8 cellular contexts compared by ENCODE assay signal in the genomic region with DNA sequence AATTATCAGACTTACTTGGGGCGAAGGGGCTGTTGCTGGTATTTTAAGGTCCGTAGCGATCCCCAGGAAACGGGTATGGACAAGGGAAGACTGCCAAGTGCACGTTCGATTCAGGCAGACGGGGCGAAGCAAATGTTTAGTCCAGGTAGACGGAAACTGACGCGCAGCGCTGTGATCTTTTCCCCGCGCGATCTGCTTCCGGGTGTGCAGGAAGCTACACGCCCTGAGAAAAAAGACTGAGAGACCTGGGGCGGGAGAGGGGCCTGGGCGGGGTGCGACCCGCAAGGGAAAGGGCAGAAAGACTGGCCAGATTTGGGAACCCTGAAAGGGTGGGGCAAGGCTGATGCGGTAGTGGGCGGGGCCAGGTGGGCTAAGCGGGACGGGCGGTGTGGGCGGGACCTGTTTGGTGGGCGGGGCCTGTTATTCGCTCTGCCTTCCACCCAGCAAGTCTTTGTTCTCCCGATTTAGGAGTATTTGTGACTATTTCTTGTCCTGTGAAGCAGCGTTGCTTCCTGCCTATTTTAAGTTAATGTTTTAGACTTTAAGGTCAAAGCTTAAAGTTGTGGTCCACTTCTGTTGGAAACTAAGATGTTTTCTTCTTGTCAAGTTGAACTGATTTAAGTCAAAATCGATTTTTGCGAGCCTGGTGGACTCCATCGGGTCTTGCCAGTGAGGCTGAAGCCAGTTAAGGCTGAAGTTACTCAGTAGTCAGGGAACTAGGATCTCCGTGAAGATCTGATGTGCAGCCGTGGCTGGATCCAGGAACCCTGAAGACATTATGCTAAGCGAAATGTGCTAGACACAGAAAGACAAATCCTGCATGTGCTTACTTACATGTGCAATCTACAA. TPM values are rescaled to one million over a fixed set of nuclear protein-coding genes. Genes with fewer than 3 reads are reported as not detected.
DNase-seq lines count a peak whose midpoint lies in the region; ATAC-seq and TF ChIP-seq lines count a peak whose summit lies in the region.

TSS of gene ZNF836 (minus strand) at position 301 of the 849 bp plus-strand sequence. CDS start 3,549 bp downstream, outside the sequence.

- peak; percentile 74 for ATAC-seq in GM19395 (IDR thresholded peaks at IDR 0.05; ENCODE audit: unreplicated experiment)
- ATAC-seq in naive thymus-derived CD8-positive, alpha-beta T cell = peak; percentile 94
- ATAC-seq in stimulated activated memory B cell treated with anti-CD40 and anti-IgM and Interleukin-4, amounts not matched to agents 10 μg/mL and 1 μg/mL and 100 μg/mL, for 72 hours = peak; percentile 97

- no peak for TF ChIP-seq CTCF in fibroblast of mammary gland (conservative IDR thresholded peaks at IDR 0.05; ENCODE audit: control insufficient read depth, insufficient read depth, low read depth, low read length)

- peak within 1 kb of the TSS; percentile 78 to 97 (median 94) for H3K27ac Mint-ChIP-seq in IgD-negative memory B cell
- peak within 1 kb of the TSS; percentile 90 for H3K27ac Mint-ChIP-seq in activated T-helper 1 cell treated with anti-CD3 and anti-CD28 coated beads, Interleukin-12 subunit alpha, Interleukin-12 subunit beta, Interleukin-2, Interleukin-4 antibody, amounts not matched to agents 30 ng/mL and 10 ng/mL and 1 ng/mL, durations not matched to agents 14 hours and 24 hours and 36 hours
- peak within 1 kb of the TSS; percentile 93 to 100 (median 98) for H3K27ac Mint-ChIP-seq in naive thymus-derived CD8-positive, alpha-beta T cell
- H3K27ac Mint-ChIP-seq in stimulated activated memory B cell treated with anti-CD40 and anti-IgM and Interleukin-4, amounts not matched to agents 10 μg/mL and 1 μg/mL and 100 μg/mL, for 72 hours = peak within 1 kb of the TSS; percentile 95

- intact Hi-C loops in activated T-helper 1 cell treated with anti-CD3 and anti-CD28 coated beads, Interleukin-12 subunit alpha, Interleukin-12 subunit beta, Interleukin-2, Interleukin-4 antibody, amounts not matched to agents 30 ng/mL and 10 ng/mL and 1 ng/mL, durations not matched to agents 14 hours and 24 hours and 36 hours (cut with micrococcal nuclease) = loop anchor here (1.0 kb wide), 5 partner anchors 18 to 564 kb away; partner anchors contain the start of genes ZNF432 and ZNF611

- H3K9me3 Mint-ChIP-seq in IgD-negative memory B cell = peaks cover 3 to 4% (median 3%) of the 10 kb centered on the region in 3 donors
- peaks cover 20% of the 10 kb centered on the region for H3K9me3 Mint-ChIP-seq in activated T-helper 1 cell treated with anti-CD3 and anti-CD28 coated beads, Interleukin-12 subunit alpha, Interleukin-12 subunit beta, Interleukin-2, Interleukin-4 antibody, amounts not matched to agents 30 ng/mL and 10 ng/mL and 1 ng/mL, durations not matched to agents 14 hours and 24 hours and 36 hours
- H3K9me3 Mint-ChIP-seq in naive thymus-derived CD8-positive, alpha-beta T cell = peaks cover 0 to 6% (median 0%) of the 10 kb centered on the region in 9 donors
- peaks cover 3% of the 10 kb centered on the region for H3K9me3 Mint-ChIP-seq in stimulated activated memory B cell treated with anti-CD40 and anti-IgM and Interleukin-4, amounts not matched to agents 10 μg/mL and 1 μg/mL and 100 μg/mL, for 72 hours

- H3K4me3 Mint-ChIP-seq in IgD-negative memory B cell = peak within 1 kb of the TSS; percentile 90 to 99 (median 95)
- H3K4me3 Mint-ChIP-seq in activated T-helper 1 cell treated with anti-CD3 and anti-CD28 coated beads, Interleukin-12 subunit alpha, Interleukin-12 subunit beta, Interleukin-2, Interleukin-4 antibody, amounts not matched to agents 30 ng/mL and 10 ng/mL and 1 ng/mL, durations not matched to agents 14 hours and 24 hours and 36 hours = peak within 1 kb of the TSS; percentile 97
- H3K4me3 Mint-ChIP-seq in naive thymus-derived CD8-positive, alpha-beta T cell = peak within 1 kb of the TSS; percentile 87 to 99 (median 96)
- peak within 1 kb of the TSS; percentile 92 for H3K4me3 Mint-ChIP-seq in stimulated activated memory B cell treated with anti-CD40 and anti-IgM and Interleukin-4, amounts not matched to agents 10 μg/mL and 1 μg/mL and 100 μg/mL, for 72 hours

- DNase-seq in AG20443 (ENCODE audit: low spot score) (peak; percentile 95), RKO (ENCODE audit: low spot score) (peak; percentile 83), fibroblast of mammary gland (ENCODE audit: low read depth) (peak; percentile 64)
- DNase-seq in activated T-helper 1 cell treated with anti-CD3 and anti-CD28 coated beads, Interleukin-12 subunit alpha, Interleukin-12 subunit beta, Interleukin-2, Interleukin-4 antibody, amounts not matched to agents 30 ng/mL and 10 ng/mL and 1 ng/mL, durations not matched to agents 14 hours and 24 hours and 36 hours (ENCODE audit: low spot score) = peak; percentile 83
- peak; percentile 82 to 97 (median 93) for DNase-seq in naive thymus-derived CD8-positive, alpha-beta T cell

- H3K4me3 ChIP-seq in fibroblast of mammary gland (ENCODE audit: control insufficient read depth, low read depth, low read length) = peak within 1 kb of the TSS; percentile 98

- H3K4me1 Mint-ChIP-seq in IgD-negative memory B cell = peaks cover 14 to 16% (median 16%) of the 10 kb centered on the region in 3 donors
- H3K4me1 Mint-ChIP-seq in activated T-helper 1 cell treated with anti-CD3 and anti-CD28 coated beads, Interleukin-12 subunit alpha, Interleukin-12 subunit beta, Interleukin-2, Interleukin-4 antibody, amounts not matched to agents 30 ng/mL and 10 ng/mL and 1 ng/mL, durations not matched to agents 14 hours and 24 hours and 36 hours (ENCODE audit: low read depth) = peaks cover 11% of the 10 kb centered on the region
- H3K4me1 Mint-ChIP-seq in naive thymus-derived CD8-positive, alpha-beta T cell = peaks cover 13 to 54% (median 36%) of the 10 kb centered on the region in 4 donors
- peaks cover 17% of the 10 kb centered on the region for H3K4me1 Mint-ChIP-seq in stimulated activated memory B cell treated with anti-CD40 and anti-IgM and Interleukin-4, amounts not matched to agents 10 μg/mL and 1 μg/mL and 100 μg/mL, for 72 hours

- no peaks in the 10 kb centered on the region for H3K27me3 Mint-ChIP-seq in IgD-negative memory B cell
- H3K27me3 Mint-ChIP-seq in activated T-helper 1 cell treated with anti-CD3 and anti-CD28 coated beads, Interleukin-12 subunit alpha, Interleukin-12 subunit beta, Interleukin-2, Interleukin-4 antibody, amounts not matched to agents 30 ng/mL and 10 ng/mL and 1 ng/mL, durations not matched to agents 14 hours and 24 hours and 36 hours (ENCODE audit: insufficient read depth) = no peaks in the 10 kb centered on the region
- H3K27me3 Mint-ChIP-seq in naive thymus-derived CD8-positive, alpha-beta T cell = no peaks in the 10 kb centered on the region
- no peaks in the 10 kb centered on the region for H3K27me3 Mint-ChIP-seq in stimulated activated memory B cell treated with anti-CD40 and anti-IgM and Interleukin-4, amounts not matched to agents 10 μg/mL and 1 μg/mL and 100 μg/mL, for 72 hours

- POLR2A ChIA-PET in naive thymus-derived CD8-positive, alpha-beta T cell (lab: Charles Lee) = interaction anchor here (0.6 to 3.9 kb wide), 8 partner anchors 10 to 190 kb away, joined by 3 to 56 read pairs (median 3); partner anchors contain the start of genes PPP2R1A and ZNF616

- peaks cover 15% of the 10 kb centered on the region for H3K36me3 Mint-ChIP-seq in IgD-negative memory B cell
- H3K36me3 Mint-ChIP-seq in activated T-helper 1 cell treated with anti-CD3 and anti-CD28 coated beads, Interleukin-12 subunit alpha, Interleukin-12 subunit beta, Interleukin-2, Interleukin-4 antibody, amounts not matched to agents 30 ng/mL and 10 ng/mL and 1 ng/mL, durations not matched to agents 14 hours and 24 hours and 36 hours (ENCODE audit: low read depth) = peaks cover 39% of the 10 kb centered on the region
- peaks cover 13 to 37% (median 25%) of the 10 kb centered on the region in 3 donors for H3K36me3 Mint-ChIP-seq in naive thymus-derived CD8-positive, alpha-beta T cell
- H3K36me3 Mint-ChIP-seq in stimulated activated memory B cell treated with anti-CD40 and anti-IgM and Interleukin-4, amounts not matched to agents 10 μg/mL and 1 μg/mL and 100 μg/mL, for 72 hours = peaks cover 35% of the 10 kb centered on the region

RNA-seq across cellular contexts. Expression of gene ZNF836, which starts in this region (rescaled TPM):
- polyA plus RNA-seq in IgD-negative memory B cell = 14.0 TPM
- 7.8 and 10.8 TPM in 2 replicates for total RNA-seq in activated T-helper 1 cell treated with anti-CD3 and anti-CD28 coated beads, Interleukin-12 subunit alpha, Interleukin-12 subunit beta, Interleukin-2, Interleukin-4 antibody, amounts not matched to agents 30 ng/mL and 10 ng/mL and 1 ng/mL, durations not matched to agents 14 hours and 24 hours and 36 hours
- total RNA-seq in naive thymus-derived CD8-positive, alpha-beta T cell = 10 to 100 TPM; 45.7 to 46.6 TPM
- polyA plus RNA-seq in naive thymus-derived CD8-positive, alpha-beta T cell = 10 to 100 TPM; 10.2 to 19.8 (median 12.8) TPM

Comparison
In these comparisons a context has a peak if more than half of its experiments do, and no peak if none do; other contexts are left out.
1. Peak in every context shown above with its lines: DNase-seq, ATAC-seq and H3K4me3 ChIP-seq.